Comparison of ENCODE assay signal across 1 cellular context in genomic region chr5:150406120-150407096, GRCh38.
TF ChIP-seq lines count a peak whose summit lies in the region.

No MANE protein-coding gene starts in this region.

TF ChIP-seq in GM12878, 131 proteins besides CTCF, POLR2A, EP300 and RAD21 (continued from another document):
- no peak for TF ChIP-seq MEF2B (IDR thresholded peaks at IDR 0.05; ENCODE audit: partially characterized antibody, poor library complexity, severe bottlenecking)
- TF ChIP-seq SPI1 (IDR thresholded peaks at IDR 0.05; ENCODE audit: borderline replicate concordance, insufficient read depth, low read depth, low read length): no peak
- TF ChIP-seq RAD51 (IDR thresholded peaks at IDR 0.05): no peak
- TF ChIP-seq SREBF2 (IDR thresholded peaks at IDR 0.05; ENCODE audit: low read length): no peak
- TF ChIP-seq KDM1A (IDR thresholded peaks at IDR 0.05; ENCODE audit: borderline replicate concordance): no peak
- no peak for TF ChIP-seq WRNIP1 (IDR thresholded peaks at IDR 0.05; ENCODE audit: borderline replicate concordance, low read depth, low read length)
- no peak for TF ChIP-seq NFYA (IDR thresholded peaks at IDR 0.05; ENCODE audit: borderline replicate concordance, low read depth, low read length)
- TF ChIP-seq SKIL (IDR thresholded peaks at IDR 0.05; ENCODE audit: low read depth, poor library complexity, severe bottlenecking): no peak
- no peak for TF ChIP-seq CEBPZ (IDR thresholded peaks at IDR 0.05; ENCODE audit: low read depth, low read length)
